ENCODE assay signal across 8 cellular contexts in the genomic region with DNA sequence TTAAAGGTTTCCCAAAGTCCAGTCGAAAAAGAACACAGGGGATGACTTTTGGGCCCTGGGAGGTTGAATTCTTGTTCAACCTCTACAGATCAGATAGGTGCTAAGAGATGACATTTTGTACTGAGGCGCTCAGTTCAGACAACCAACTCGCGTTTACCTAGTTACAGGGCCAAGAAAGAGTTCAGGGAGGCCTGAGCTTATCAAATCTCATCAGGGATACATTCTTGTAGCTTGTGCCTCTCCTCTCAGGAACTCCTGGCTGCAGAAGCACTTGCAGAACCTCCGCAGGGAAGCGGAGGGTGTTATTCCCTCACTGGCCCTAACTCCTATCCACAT. TPM values are rescaled to one million over a fixed set of nuclear protein-coding genes. Genes with fewer than 3 reads are reported as not detected.
DNase-seq lines count a peak whose midpoint lies in the region; ATAC-seq and TF ChIP-seq lines count a peak whose summit lies in the region.

No MANE protein-coding gene starts in this region.

- H3K9ac ChIP-seq in SK-N-MC (ENCODE audit: insufficient read length) = peak overlapping the region; percentile 93

- no peak for ATAC-seq in HG02970 (IDR thresholded peaks at IDR 0.05; ENCODE audit: low FRiP score, unreplicated experiment)

- no peaks in the 10 kb centered on the region for H3K27me3 ChIP-seq in prostate gland (replicated peaks; ENCODE audit: insufficient read depth)

- WGBS in prostate gland = 32% methylated on average over 6 of the region's 6 CpGs

- no peak for TF ChIP-seq CTCF in prostate gland (IDR thresholded peaks at IDR 0.05)

- H3K36me3 ChIP-seq in SK-N-MC (ENCODE audit: insufficient read depth, low read length) (peaks cover 47% of the 10 kb centered on the region), prostate gland (peaks cover 4 to 7% of the 10 kb centered on the region in 2 donors)

- intact Hi-C loops in prostate gland (cut with DNase I) = no loop called here

- no peak for DNase-seq in SK-N-MC (ENCODE audit: low read depth, low spot score)
- DNase-seq in fibroblast of peridontal ligament (ENCODE audit: extremely low read depth) = peak; percentile 2
- DNase-seq in prostate gland (ENCODE audit: low spot score) = no peak
- DNase-seq in NCI-H1105 treated with DMSO at 0.1 percent for 48 hours (lab: John Stamatoyannopoulos, UW) = no peak
- DNase-seq in AG08395 (ENCODE audit: low spot score) = no peak
- DNase-seq in ureter (ENCODE audit: low spot score) = no peak

- H3K9me3 ChIP-seq in SK-N-MC (ENCODE audit: low read depth, low read length) (peaks cover 35% of the 10 kb centered on the region), prostate gland (no peaks in the 10 kb centered on the region)

- H3K4me1 ChIP-seq in prostate gland (replicated peaks) = no peaks in the 10 kb centered on the region

- H3K4me3 ChIP-seq in GM08714 (ENCODE audit: low read length) (peak overlapping the region; percentile 93), SK-N-MC (peak overlapping the region; percentile 95), prostate gland (peak overlapping the region; percentile 74 to 91)

- TF ChIP-seq POLR2A in prostate gland (IDR thresholded peaks at IDR 0.05) = no peak

- H3K27ac ChIP-seq in SK-N-MC (no peak overlapping the region), prostate gland (peak overlapping the region; percentile 77 to 82)

RNA-seq across cellular contexts. Expression of a gene that starts 0.8 kb away (rescaled TPM):
- total RNA-seq in prostate gland = 10 to 100 TPM; 20.1 to 22.5 TPM
- 22.2 TPM for total RNA-seq in ureter

RNA-seq across cellular contexts. Expression of a gene that starts 20.0 kb away (rescaled TPM):
- total RNA-seq in prostate gland = 1 to 10 TPM; 8.5 to 8.9 TPM
- 10.9 TPM for total RNA-seq in ureter

RNA-seq across cellular contexts. Expression of a gene that starts 22.0 kb away (rescaled TPM):
- total RNA-seq in prostate gland = 10 to 100 TPM; 15.4 to 34.8 TPM
- 31.6 TPM for total RNA-seq in ureter

RNA-seq across cellular contexts. Expression of a gene that starts 38.4 kb away (rescaled TPM):
- total RNA-seq in prostate gland = 1 to 10 TPM; 2.7 to 5.6 TPM
- total RNA-seq in ureter = 14.2 TPM
